8 cellular contexts compared by ENCODE assay signal in the genomic region with DNA sequence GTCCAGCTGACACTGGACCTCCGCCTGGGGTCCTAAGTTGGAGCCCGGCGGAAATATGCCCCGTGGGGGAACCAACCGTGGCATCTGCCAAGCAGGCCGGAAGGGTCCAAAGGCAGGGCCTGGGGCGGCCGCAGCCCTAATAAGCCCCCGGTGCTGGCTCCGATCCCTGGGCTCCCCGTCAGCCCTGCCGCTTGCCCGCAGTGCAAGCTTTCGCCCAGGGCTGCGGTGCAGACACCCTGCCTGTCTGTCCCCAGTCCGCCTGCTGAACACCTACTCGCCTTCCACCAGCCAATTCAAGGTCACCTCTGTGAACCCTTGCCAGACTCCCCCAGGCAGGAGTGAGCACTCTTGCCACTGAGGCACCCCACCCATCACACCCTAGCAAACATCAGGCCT. TPM values are rescaled to one million over a fixed set of nuclear protein-coding genes. Genes with fewer than 3 reads are reported as not detected.
DNase-seq lines count a peak whose midpoint lies in the region; ATAC-seq and TF ChIP-seq lines count a peak whose summit lies in the region.

No MANE protein-coding gene starts in this region.

- no peaks in the 10 kb centered on the region for H3K9me3 Mint-ChIP-seq in activated T-cell treated with anti-CD3 and anti-CD28 coated beads, Interleukin-2, amount 50 U/mL, for 72 hours

- H3K4me1 Mint-ChIP-seq in activated T-cell treated with anti-CD3 and anti-CD28 coated beads, Interleukin-2, amount 50 U/mL, for 72 hours (ENCODE audit: low read depth), result peaks cover 24% of the 10 kb centered on the region

- H3K4me3 ChIP-seq in retinal pigment epithelial cell (ENCODE audit: low read length), result peak overlapping the region; percentile 76

- ATAC-seq in GM19023 (IDR thresholded peaks at IDR 0.05; ENCODE audit: unreplicated experiment) (peak; percentile 8), left ventricle myocardium superior (peak; percentile 2)
- ATAC-seq in activated T-cell treated with anti-CD3 and anti-CD28 coated beads, Interleukin-2, amount 50 U/mL, for 72 hours (replicated peaks in 1 of 2), result no peak

- no peak overlapping the region for H3K27ac Mint-ChIP-seq in activated T-cell treated with anti-CD3 and anti-CD28 coated beads, Interleukin-2, amount 50 U/mL, for 72 hours

- peak overlapping the region; percentile 89 to 93 for H3K4me3 Mint-ChIP-seq in activated T-cell treated with anti-CD3 and anti-CD28 coated beads, Interleukin-2, amount 50 U/mL, for 72 hours

- no peak for DNase-seq in activated T-cell treated with anti-CD3 and anti-CD28 coated beads, Interleukin-2, amount 50 U/mL, for 72 hours
- peak; percentile 32 for DNase-seq in left ventricle myocardium superior
- DNase-seq in retinal pigment epithelial cell (ENCODE audit: low read depth), result no peak
- DNase-seq in NCI-H2029 treated with DMSO at 0.1 percent for 48 hours (lab: John Stamatoyannopoulos, UW), result no peak
- DNase-seq in foreskin melanocyte, result no peak
- no peak for DNase-seq in RKO (ENCODE audit: low spot score)
- DNase-seq in LoVo (ENCODE audit: low spot score), result no peak

- intact Hi-C loops in left ventricle myocardium superior (cut with micrococcal nuclease), result no loop called here

- H3K36me3 Mint-ChIP-seq in activated T-cell treated with anti-CD3 and anti-CD28 coated beads, Interleukin-2, amount 50 U/mL, for 72 hours (ENCODE audit: insufficient read depth in 2 of 2), result peaks cover 3 to 4% of the 10 kb centered on the region in 2 donors

- no peak for TF ChIP-seq CTCF in retinal pigment epithelial cell (conservative IDR thresholded peaks at IDR 0.05; ENCODE audit: low read depth, low read length)

- peaks cover 46% of the 10 kb centered on the region for H3K27me3 Mint-ChIP-seq in activated T-cell treated with anti-CD3 and anti-CD28 coated beads, Interleukin-2, amount 50 U/mL, for 72 hours (ENCODE audit: low read depth)

RNA-seq across cellular contexts. Expression of a gene that starts 0.5 kb away (rescaled TPM):
- 1 to 10 TPM; 1.3 to 3.0 TPM for total RNA-seq in activated T-cell treated with anti-CD3 and anti-CD28 coated beads, Interleukin-2, amount 50 U/mL, for 72 hours
- total RNA-seq in left ventricle myocardium superior, result 46.8 TPM

RNA-seq across cellular contexts. Expression of a gene that starts 31.2 kb away (rescaled TPM):
- total RNA-seq in activated T-cell treated with anti-CD3 and anti-CD28 coated beads, Interleukin-2, amount 50 U/mL, for 72 hours, result 1 to 10 TPM; 3.6 to 5.4 TPM
- total RNA-seq in left ventricle myocardium superior, result 5.3 TPM

Comparison
In these comparisons a context has a peak if more than half of its experiments do, and no peak if none do; other contexts are left out.
1. ATAC-seq: peak in GM19023 (single experiment) and left ventricle myocardium superior (single experiment); none in activated T-cell treated with anti-CD3 and anti-CD28 coated beads, Interleukin-2, amount 50 U/mL, for 72 hours (0 of 2).
2. RNA of a gene that starts 0.5 kb away (total RNA-seq): 46.8 TPM in left ventricle myocardium superior (single experiment); 1.3 to 3.0 TPM in activated T-cell treated with anti-CD3 and anti-CD28 coated beads, Interleukin-2, amount 50 U/mL, for 72 hours; every median in the first group is over 10 times any median in the second.